In the genomic region with DNA sequence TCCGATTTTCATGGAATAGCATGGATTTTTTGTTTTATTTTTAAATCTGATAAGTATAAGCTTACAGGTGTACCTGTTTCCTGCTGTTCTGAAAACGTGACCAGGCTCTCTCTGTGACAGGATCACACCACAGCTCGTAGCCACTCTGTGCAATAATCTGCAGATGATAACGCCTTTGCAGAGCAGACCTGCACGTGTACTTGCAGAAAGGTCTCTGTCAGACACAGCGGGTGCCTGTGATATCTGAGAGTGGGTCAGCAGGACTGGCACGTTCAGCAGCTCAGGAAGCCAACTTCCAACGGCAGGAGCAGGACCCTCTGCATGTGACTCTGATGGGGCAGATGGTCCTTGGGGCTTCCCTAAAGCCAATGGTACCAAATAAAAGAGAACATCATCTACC, we compare ENCODE assay signal across 21 cellular contexts.
"Had no signal": no experiment of that assay in that cellular context is flagged by ENCODE, and none has a peak within 500 bp of the region (broad histone marks: within the 10 kb centered on the region; RNA-seq: fewer than 3 reads in every experiment).

No MANE protein-coding gene starts in this region.

- H3K79me2 ChIP-seq: parathyroid adenoma had no signal

- H3K27me3 ChIP-seq: esophagus muscularis mucosa, right lobe of liver, suprapubic skin, thyroid gland had no signal

- DNase-seq: effector memory CD8-positive, alpha-beta T cell; hippocampal formation; mesenchymal stem cell; midbrain; occipital lobe; right lobe of liver; stimulated activated CD4-positive, alpha-beta T cell treated with anti-CD3 and anti-CD28 coated beads, Interleukin-4, amount 100 ng/mL, for 1 hour; stimulated activated CD8-positive, alpha-beta memory T cell treated with anti-CD3 and anti-CD28 coated beads, Interleukin-4, amount 100 ng/mL, for 48 hours; stimulated activated naive CD8-positive, alpha-beta T cell treated with anti-CD3 and anti-CD28 coated beads, Interleukin-15, Interleukin-2, amounts not matched to agents 100 U/mL and 50 U/mL, for 24 hours; thyroid gland had no signal

- H2AFZ ChIP-seq: parathyroid adenoma had no signal

- H3K4me1 ChIP-seq: parathyroid adenoma, prostate gland, right lobe of liver, suprapubic skin, thyroid gland had no signal

- H3K36me3 ChIP-seq: esophagus muscularis mucosa, prostate gland, right lobe of liver, suprapubic skin, thyroid gland had no signal

- ATAC-seq: effector memory CD8-positive, alpha-beta T cell; left lobe of liver; natural killer cell treated with Interleukin-12 subunit alpha and Interleukin-12 subunit beta and Interleukin-15 and Interleukin-18, amount 100 ng/mL, for 72 hours; right lobe of liver; stimulated activated effector memory CD8-positive, alpha-beta T cell treated with anti-CD3 and anti-CD28 coated beads, Interleukin-12 subunit alpha, Interleukin-12 subunit beta, amount 100 ng/mL, for 72 hours; stimulated activated naive CD8-positive, alpha-beta T cell treated with anti-CD3 and anti-CD28 coated beads, Interleukin-15, Interleukin-2, amounts not matched to agents 100 U/mL and 50 U/mL, for 24 hours had no signal

- H3K9ac ChIP-seq: parathyroid adenoma had no signal

- H3K4me3 ChIP-seq: esophagus muscularis mucosa, lung, prostate gland, right lobe of liver, suprapubic skin, thyroid gland had no signal

- FAIRE-seq: colon, urothelium cell line had no signal

- H3K27ac ChIP-seq: epithelial cell of prostate, esophagus muscularis mucosa, parathyroid adenoma, prostate gland, right lobe of liver, suprapubic skin, thyroid gland had no signal

- H3K9me3 ChIP-seq: esophagus muscularis mucosa, prostate gland, right lobe of liver, suprapubic skin, thyroid gland had no signal
